17 cellular contexts compared by ENCODE assay signal in the genomic region with DNA sequence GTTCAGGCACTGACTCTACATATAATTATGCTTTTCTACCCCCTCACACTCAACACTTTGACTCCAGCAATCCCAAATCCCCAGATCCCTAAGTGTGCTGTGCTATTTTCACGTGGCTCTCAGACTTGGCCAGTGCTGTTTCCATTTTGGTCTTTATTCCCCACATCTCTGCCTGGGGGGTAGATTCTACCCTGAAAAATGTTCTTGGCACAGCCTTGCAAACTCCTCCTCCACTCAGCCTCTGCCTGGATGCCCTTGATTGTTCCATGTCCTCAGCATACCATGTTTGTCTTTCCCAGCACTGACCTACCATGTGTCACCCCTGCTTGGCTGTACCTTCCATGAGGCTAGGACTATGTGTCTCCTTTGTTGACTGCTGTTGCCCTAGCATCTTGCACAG. TPM values are rescaled to one million over a fixed set of nuclear protein-coding genes. Genes with fewer than 3 reads are reported as not detected.
DNase-seq lines count a peak whose midpoint lies in the region; ATAC-seq and TF ChIP-seq lines count a peak whose summit lies in the region.
"Had no signal": no experiment of that assay in that cellular context is flagged by ENCODE, and none has a peak within 500 bp of the region (broad histone marks: within the 10 kb centered on the region; RNA-seq: fewer than 3 reads in every experiment).

No MANE protein-coding gene starts in this region.

- ATAC-seq in GM21825 (IDR thresholded peaks at IDR 0.05; ENCODE audit: unreplicated experiment): no peak
- ATAC-seq in activated T-cell treated with anti-CD3 and anti-CD28 coated beads, Interleukin-2, amount 50 U/mL, for 72 hours (replicated peaks in 1 of 2): no peak
- ATAC-seq: effector memory CD8-positive, alpha-beta T cell had no signal

- no peak for TF ChIP-seq POLR2A in thyroid gland (IDR thresholded peaks at IDR 0.05)

- peaks cover 12% of the 10 kb centered on the region for H3K9me3 Mint-ChIP-seq in mesothelial cell of epicardium
- no peaks in the 10 kb centered on the region for H3K9me3 Mint-ChIP-seq in endothelial cell (ENCODE audit: unreplicated experiment)
- H3K9me3 Mint-ChIP-seq in activated T-cell treated with anti-CD3 and anti-CD28 coated beads, Interleukin-2, amount 50 U/mL, for 72 hours: no peaks in the 10 kb centered on the region
- H3K9me3 Mint-ChIP-seq: effector memory CD8-positive, alpha-beta T cell had no signal

- no peaks in the 10 kb centered on the region for H3K36me3 ChIP-seq in thyroid gland
- H3K36me3 ChIP-seq: BE2C, vagina had no signal

- H3K9me3 ChIP-seq in thyroid gland: no peaks in the 10 kb centered on the region
- H3K9me3 ChIP-seq: BE2C, vagina had no signal

- H3K27me3 Mint-ChIP-seq in mesothelial cell of epicardium (ENCODE audit: low read depth) (no peaks in the 10 kb centered on the region), endothelial cell (ENCODE audit: unreplicated experiment) (no peaks in the 10 kb centered on the region)
- no peaks in the 10 kb centered on the region for H3K27me3 Mint-ChIP-seq in activated T-cell treated with anti-CD3 and anti-CD28 coated beads, Interleukin-2, amount 50 U/mL, for 72 hours (ENCODE audit: low read depth)
- H3K27me3 Mint-ChIP-seq: effector memory CD8-positive, alpha-beta T cell had no signal

- H3K4me1 Mint-ChIP-seq in mesothelial cell of epicardium (peaks cover 8% of the 10 kb centered on the region), endothelial cell (ENCODE audit: unreplicated experiment) (peaks cover 11% of the 10 kb centered on the region)
- H3K4me1 Mint-ChIP-seq in activated T-cell treated with anti-CD3 and anti-CD28 coated beads, Interleukin-2, amount 50 U/mL, for 72 hours (ENCODE audit: low read depth): no peaks in the 10 kb centered on the region

- no peak overlapping the region for H3K4me3 Mint-ChIP-seq in mesothelial cell of epicardium
- H3K4me3 Mint-ChIP-seq in endothelial cell (ENCODE audit: unreplicated experiment): no peak overlapping the region
- no peak overlapping the region for H3K4me3 Mint-ChIP-seq in activated T-cell treated with anti-CD3 and anti-CD28 coated beads, Interleukin-2, amount 50 U/mL, for 72 hours
- H3K4me3 Mint-ChIP-seq: effector memory CD8-positive, alpha-beta T cell had no signal

- H3K4me3 ChIP-seq in fibroblast of pulmonary artery (replicated peaks; ENCODE audit: low read depth, low read length) (no peak overlapping the region), thyroid gland (replicated peaks in 1 of 3) (no peak overlapping the region)
- H3K4me3 ChIP-seq: vagina had no signal

- peaks cover 21 to 33% of the 10 kb centered on the region in 2 donors for H3K4me1 ChIP-seq in thyroid gland
- H3K4me1 ChIP-seq: BE2C had no signal

- DNase-seq in astrocyte of the hippocampus (ENCODE audit: low read depth, low spot score) (peak; percentile 81), fibroblast of pulmonary artery (ENCODE audit: low read depth) (peak; percentile 71), mesothelial cell of epicardium (ENCODE audit: low spot score in 2 of 2, unreplicated experiment in 2 of 2) (no peak), thyroid gland (peak; percentile 63 to 71), endothelial cell (ENCODE audit: low spot score) (no peak)
- no peak for DNase-seq in activated T-cell treated with anti-CD3 and anti-CD28 coated beads, Interleukin-2, amount 50 U/mL, for 72 hours
- DNase-seq: activated CD8-positive, alpha-beta memory T cell treated with anti-CD3 and anti-CD28 coated beads for 24 hours; activated gamma-delta T cell; BE2C; DMS153; effector memory CD8-positive, alpha-beta T cell; glutamatergic neuron; Kasumi-1; NCI-H1436; stimulated activated CD4-positive, alpha-beta T cell treated with anti-CD3 and anti-CD28 coated beads, Interleukin-4, amount 100 ng/mL, for 1 hour had no signal

- WGBS in thyroid gland, 2 donors: 0 to 13% methylated on average over 1 of the region's 1 CpG

- peak overlapping the region; percentile 23 to 57 (median 25) for H3K27ac ChIP-seq in thyroid gland
- H3K27ac ChIP-seq: vagina had no signal

- H3K36me3 Mint-ChIP-seq in mesothelial cell of epicardium (peaks cover 7% of the 10 kb centered on the region), endothelial cell (ENCODE audit: low read depth, unreplicated experiment) (no peaks in the 10 kb centered on the region)
- H3K36me3 Mint-ChIP-seq in activated T-cell treated with anti-CD3 and anti-CD28 coated beads, Interleukin-2, amount 50 U/mL, for 72 hours (ENCODE audit: insufficient read depth in 2 of 2): peaks cover 1 to 3% of the 10 kb centered on the region in 2 donors

- H3K27me3 ChIP-seq in thyroid gland: no peaks in the 10 kb centered on the region
- H3K27me3 ChIP-seq: BE2C, vagina had no signal

- peak overlapping the region; percentile 1 for H3K27ac Mint-ChIP-seq in mesothelial cell of epicardium
- no peak overlapping the region for H3K27ac Mint-ChIP-seq in endothelial cell (ENCODE audit: unreplicated experiment)
- H3K27ac Mint-ChIP-seq in activated T-cell treated with anti-CD3 and anti-CD28 coated beads, Interleukin-2, amount 50 U/mL, for 72 hours: no peak overlapping the region
- H3K27ac Mint-ChIP-seq: effector memory CD8-positive, alpha-beta T cell had no signal

- intact Hi-C loops in thyroid gland (cut with DNase I): no loop called here

- TF ChIP-seq CTCF in fibroblast of pulmonary artery (IDR thresholded peaks at IDR 0.05; ENCODE audit: low read length, missing control alignments): no peak
- TF ChIP-seq CTCF in mesothelial cell of epicardium (IDR thresholded peaks at IDR 0.05; ENCODE audit: unreplicated experiment): no peak
- TF ChIP-seq CTCF in thyroid gland (IDR thresholded peaks at IDR 0.05): no peak
- TF ChIP-seq CTCF in endothelial cell (IDR thresholded peaks at IDR 0.05; ENCODE audit: unreplicated experiment): no peak

RNA-seq across cellular contexts. Expression of gene FXN, which starts 43.0 kb away (rescaled TPM):
- total RNA-seq in mesothelial cell of epicardium: 20.7 to 22.4 TPM (median 20.8 TPM) in 3 replicates
- 10 to 100 TPM; 10.6 to 11.4 (median 11.1) TPM for total RNA-seq in thyroid gland
- total RNA-seq in endothelial cell (ENCODE audit: unreplicated experiment): 14.4 TPM
- total RNA-seq in activated T-cell treated with anti-CD3 and anti-CD28 coated beads, Interleukin-2, amount 50 U/mL, for 72 hours: 10 to 100 TPM; 14.6 to 18.6 TPM

Comparison
In these comparisons a context has a peak if more than half of its experiments do, and no peak if none do; other contexts are left out.
1. DNase-seq: peak in astrocyte of the hippocampus (single experiment), fibroblast of pulmonary artery (single experiment) and thyroid gland (2 of 2); none in mesothelial cell of epicardium (0 of 2), endothelial cell (single experiment) and activated T-cell treated with anti-CD3 and anti-CD28 coated beads, Interleukin-2, amount 50 U/mL, for 72 hours (0 of 2).